Comparison of ENCODE assay signal across 11 cellular contexts in the genomic region with DNA sequence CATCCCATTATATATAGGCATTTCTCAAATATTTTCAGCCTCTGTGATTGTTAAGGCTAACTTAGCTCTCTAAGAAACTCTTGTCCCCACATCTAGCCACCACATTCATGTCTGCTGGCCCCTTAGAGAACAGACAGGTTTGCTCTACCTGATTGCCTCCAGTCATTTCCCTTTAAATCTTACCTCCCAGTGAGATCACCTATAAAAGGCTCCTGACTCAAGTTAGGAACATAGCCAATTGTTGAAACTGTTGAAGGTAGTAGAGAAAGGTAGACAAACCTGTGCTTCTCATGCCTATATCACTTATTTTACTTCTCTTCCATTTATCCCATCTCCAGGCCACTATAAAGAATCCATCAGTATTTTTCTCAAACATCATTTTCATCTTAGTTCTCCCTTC.
DNase-seq lines count a peak whose midpoint lies in the region; ATAC-seq and TF ChIP-seq lines count a peak whose summit lies in the region.
"Had no signal": no experiment of that assay in that cellular context is flagged by ENCODE, and none has a peak within 500 bp of the region (broad histone marks: within the 10 kb centered on the region; RNA-seq: fewer than 3 reads in every experiment).

No MANE protein-coding gene starts in this region.

- H3K4me2 ChIP-seq in MM.1S (ENCODE audit: low read depth, low read length): no peak overlapping the region
- H3K4me2 ChIP-seq: GM23338 had no signal

- no peaks in the 10 kb centered on the region for H4K20me1 ChIP-seq in MM.1S (ENCODE audit: insufficient read depth, low read length)

- POLR2A ChIA-PET in A673 (lab: Charles Lee; ENCODE audit: low non-redundant PET): no interaction called here

- H3K9me3 Mint-ChIP-seq in stimulated activated memory B cell treated with anti-CD40 and anti-IgM and Interleukin-4, amounts not matched to agents 10 μg/mL and 1 μg/mL and 100 μg/mL, for 72 hours: peaks cover 2% of the 10 kb centered on the region
- H3K9me3 Mint-ChIP-seq: CD14-positive monocyte had no signal

- DNase-seq in A673 (ENCODE audit: low spot score): no peak
- no peak for DNase-seq in MM.1S
- no peak for DNase-seq in lower lobe of right lung
- DNase-seq in G401 (ENCODE audit: low spot score): no peak
- DNase-seq in dermis blood vessel endothelial cell: no peak

- H3K27me3 ChIP-seq in A673 (replicated peaks; ENCODE audit: insufficient read depth, low read depth, low read length, poor library complexity) (no peaks in the 10 kb centered on the region), MM.1S (replicated peaks; ENCODE audit: insufficient read depth, low read length) (no peaks in the 10 kb centered on the region), lower lobe of right lung (ENCODE audit: low read depth) (no peaks in the 10 kb centered on the region)

- H3F3A ChIP-seq in MM.1S (ENCODE audit: insufficient read depth, low read length): no peaks in the 10 kb centered on the region

- no peak overlapping the region for H3K9ac ChIP-seq in MM.1S (ENCODE audit: low read length)

- H2AFZ ChIP-seq in MM.1S (ENCODE audit: low read length): peak overlapping the region; percentile 46
- H2AFZ ChIP-seq: GM23338 had no signal

- in situ Hi-C loops in G401 (cut with HindIII; ENCODE audit: low sequenced_read_pairs): no loop called here

- ATAC-seq in GM19395 (IDR thresholded peaks at IDR 0.05; ENCODE audit: unreplicated experiment) (peak; percentile 1), lower lobe of right lung (no peak), HG02970 (IDR thresholded peaks at IDR 0.05; ENCODE audit: low FRiP score, unreplicated experiment) (no peak)
- no peak for ATAC-seq in stimulated activated memory B cell treated with anti-CD40 and anti-IgM and Interleukin-4, amounts not matched to agents 10 μg/mL and 1 μg/mL and 100 μg/mL, for 72 hours
- ATAC-seq: Panc1 had no signal

- BruUV-seq in A673 (replicated peaks; lab: Mats Ljungman, UMichigan): no TSS peak

- H3K79me2 ChIP-seq in MM.1S (ENCODE audit: low read length): no peaks in the 10 kb centered on the region

- no peaks in the 10 kb centered on the region for H3K4me1 Mint-ChIP-seq in stimulated activated memory B cell treated with anti-CD40 and anti-IgM and Interleukin-4, amounts not matched to agents 10 μg/mL and 1 μg/mL and 100 μg/mL, for 72 hours
- H3K4me1 Mint-ChIP-seq: CD14-positive monocyte had no signal

- H3K9me3 ChIP-seq in A673 (ENCODE audit: low read depth, low read length, poor library complexity, severe bottlenecking) (no peaks in the 10 kb centered on the region), MM.1S (replicated peaks; ENCODE audit: insufficient read depth, low read length) (no peaks in the 10 kb centered on the region), lower lobe of right lung (no peaks in the 10 kb centered on the region)

- TF ChIP-seq CTCF in A673 (conservative IDR thresholded peaks at IDR 0.05; ENCODE audit: low read depth, low read length) (no peak), MM.1S (IDR thresholded peaks at IDR 0.05; ENCODE audit: low read length) (no peak), lower lobe of right lung (IDR thresholded peaks at IDR 0.05) (no peak)

- CTCF ChIA-PET in A673 (lab: Charles Lee): interaction anchor here (0.7 to 1.3 kb wide), 2 partner anchors 286 to 289 kb away, joined by 3 to 4 read pairs; no protein-coding TSS in a partner anchor

- H3K4me1 ChIP-seq in A673 (ENCODE audit: insufficient read depth, low read length, poor library complexity, severe bottlenecking) (peaks cover 24% of the 10 kb centered on the region), MM.1S (ENCODE audit: low read length) (0 out of 2 replicates have a peak, but pooled peaks cover 5% of the 10 kb centered on the region), lower lobe of right lung (peaks cover 8% of the 10 kb centered on the region)

- no peak overlapping the region for H3K4me3 Mint-ChIP-seq in stimulated activated memory B cell treated with anti-CD40 and anti-IgM and Interleukin-4, amounts not matched to agents 10 μg/mL and 1 μg/mL and 100 μg/mL, for 72 hours
- H3K4me3 Mint-ChIP-seq: CD14-positive monocyte, GM23338 had no signal

- no peak overlapping the region for H3K27ac Mint-ChIP-seq in stimulated activated memory B cell treated with anti-CD40 and anti-IgM and Interleukin-4, amounts not matched to agents 10 μg/mL and 1 μg/mL and 100 μg/mL, for 72 hours
- H3K27ac Mint-ChIP-seq: CD14-positive monocyte, GM23338 had no signal

- H3K27ac ChIP-seq in A673 (ENCODE audit: low read depth, low read length, poor library complexity, severe bottlenecking) (peak overlapping the region; percentile 58), MM.1S (ENCODE audit: low read length) (no peak overlapping the region), lower lobe of right lung (peak overlapping the region; percentile 48)

- H3K9me2 ChIP-seq in MM.1S (replicated peaks; ENCODE audit: insufficient read depth, low read length): no peaks in the 10 kb centered on the region

- H3K36me3 ChIP-seq in A673 (ENCODE audit: insufficient read depth, low read length, poor library complexity, severe bottlenecking): no peaks in the 10 kb centered on the region
- no peaks in the 10 kb centered on the region for H3K36me3 ChIP-seq in MM.1S (replicated peaks; ENCODE audit: insufficient read depth, low read length)
- H3K36me3 ChIP-seq in lower lobe of right lung: no peaks in the 10 kb centered on the region

- intact Hi-C loops in A673 (cut with micrococcal nuclease; ENCODE audit: unreplicated experiment) (loop anchor here (5.0 to 10.0 kb wide), 3 partner anchors 362 to 935 kb away; no protein-coding TSS in a partner anchor), lower lobe of right lung (cut with DNase I) (no loop called here)

- no peaks in the 10 kb centered on the region for H3K36me3 Mint-ChIP-seq in stimulated activated memory B cell treated with anti-CD40 and anti-IgM and Interleukin-4, amounts not matched to agents 10 μg/mL and 1 μg/mL and 100 μg/mL, for 72 hours
- H3K36me3 Mint-ChIP-seq: CD14-positive monocyte had no signal

- H3K27me3 Mint-ChIP-seq in stimulated activated memory B cell treated with anti-CD40 and anti-IgM and Interleukin-4, amounts not matched to agents 10 μg/mL and 1 μg/mL and 100 μg/mL, for 72 hours: peaks cover 20% of the 10 kb centered on the region

- H3K4me3 ChIP-seq in A673 (ENCODE audit: low read depth, low read length, poor library complexity, severe bottlenecking) (no peak overlapping the region), MM.1S (ENCODE audit: low read length) (no peak overlapping the region), lower lobe of right lung (no peak overlapping the region)
- H3K4me3 ChIP-seq: GM23338 had no signal
